27 cellular contexts compared by ENCODE assay signal in genomic region chr9:25017779-25018178, GRCh38.
"Had no signal": no experiment of that assay in that cellular context is flagged by ENCODE, and none has a peak within 500 bp of the region (broad histone marks: within the 10 kb centered on the region; RNA-seq: fewer than 3 reads in every experiment).

No MANE protein-coding gene starts in this region.

- H3K79me2 ChIP-seq: hepatocyte had no signal

- ATAC-seq: effector memory CD8-positive, alpha-beta T cell; esophagus mucosa; foreskin keratinocyte; gastrocnemius medialis; gastroesophageal sphincter; heart left ventricle; heart right ventricle had no signal

- H3K4me3 ChIP-seq: colonic mucosa, coronary artery, dorsolateral prefrontal cortex, esophagus muscularis mucosa, esophagus squamous epithelium, gastrocnemius medialis, gastroesophageal sphincter, heart left ventricle, heart right ventricle, hepatocyte had no signal

- DNase-seq: colonic mucosa; cortex of kidney; dermis blood vessel endothelial cell; dorsolateral prefrontal cortex; effector CD4-positive, alpha-beta T cell; effector CD8-positive, alpha-beta T cell; effector memory CD4-positive, alpha-beta T cell; effector memory CD8-positive, alpha-beta T cell; endodermal cell; erythroblast; esophagus squamous epithelium; foreskin fibroblast; foreskin keratinocyte; foreskin melanocyte; gastrocnemius medialis; glutamatergic neuron; head of caudate nucleus; heart left ventricle; heart right ventricle had no signal

- H2AFZ ChIP-seq: hepatocyte had no signal

- H3K27ac ChIP-seq: colonic mucosa, coronary artery, dorsolateral prefrontal cortex, epithelial cell of prostate, esophagus muscularis mucosa, esophagus squamous epithelium, foreskin keratinocyte, gastrocnemius medialis, gastroesophageal sphincter, heart left ventricle, heart right ventricle, hepatocyte had no signal

- H3K4me2 ChIP-seq: hepatocyte had no signal

- H3K9me3 ChIP-seq: colonic mucosa, esophagus squamous epithelium, gastrocnemius medialis had no signal

- H3K36me3 ChIP-seq: colonic mucosa, esophagus muscularis mucosa, esophagus squamous epithelium, gastrocnemius medialis, gastroesophageal sphincter, heart left ventricle, heart right ventricle had no signal

- H3K4me1 ChIP-seq: colonic mucosa, esophagus muscularis mucosa, esophagus squamous epithelium, foreskin keratinocyte, gastrocnemius medialis, gastroesophageal sphincter, heart left ventricle, heart right ventricle had no signal

- FAIRE-seq: endometrium, endothelial cell of umbilical vein had no signal

- H3K27me3 ChIP-seq: colonic mucosa, dorsolateral prefrontal cortex, esophagus muscularis mucosa, esophagus squamous epithelium, foreskin keratinocyte, gastrocnemius medialis, gastroesophageal sphincter, heart left ventricle, heart right ventricle, hepatocyte had no signal
